9 cellular contexts compared by ENCODE assay signal in the genomic region with DNA sequence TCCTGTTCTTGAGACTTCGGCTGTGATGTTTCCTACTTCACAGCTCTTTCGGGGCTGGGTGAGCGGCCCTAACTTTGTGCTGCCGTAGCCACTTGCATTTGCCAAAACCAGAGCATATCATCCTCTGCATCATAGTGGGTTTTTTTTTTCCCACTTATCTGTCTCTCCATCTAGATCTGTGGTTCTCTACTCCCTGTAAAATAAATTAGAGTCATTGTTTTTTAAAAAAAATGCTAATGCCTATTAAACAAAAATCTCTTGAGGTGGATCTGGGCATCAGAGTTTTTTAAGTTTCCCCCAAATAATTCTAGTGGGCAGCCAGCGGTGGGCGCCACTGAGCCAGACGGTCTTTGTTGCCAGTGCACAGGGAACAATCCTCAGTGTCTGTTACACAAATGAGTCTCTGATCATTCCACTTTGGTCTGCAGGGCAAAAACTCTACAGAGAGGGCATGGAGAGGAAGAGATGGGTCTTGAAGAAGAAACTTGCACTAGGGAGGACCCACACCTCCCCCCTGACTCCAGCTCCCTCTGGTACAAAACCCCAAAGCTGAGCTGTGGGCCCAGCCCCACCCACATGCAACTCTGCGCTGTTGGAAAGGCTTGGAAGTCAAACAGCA.
DNase-seq lines count a peak whose midpoint lies in the region; ATAC-seq, FAIRE-seq and TF ChIP-seq lines count a peak whose summit lies in the region.
"Had no signal": no experiment of that assay in that cellular context is flagged by ENCODE, and none has a peak within 500 bp of the region (broad histone marks: within the 10 kb centered on the region; RNA-seq: fewer than 3 reads in every experiment).

No MANE protein-coding gene starts in this region.

- 64% methylated on average over 8 of the region's 8 CpGs; no CpG with 5 or more reads in 1 of the 2 experiments for WGBS in H1 (ENCODE audit: extremely low coverage in 1 of 2, insufficient coverage in 1 of 2, insufficient read length in 1 of 2, insufficient replicate concordance in 2 of 2, low coverage in 1 of 2, low lambda C conversion rate in 2 of 2, missing lambda C conversion rate in 1 of 2), 2 experiments
- WGBS in sigmoid colon, 2 donors: 79 to 86% methylated on average over 8 of the region's 8 CpGs

- peak overlapping the region; percentile 26; the same call in 1 of the 2 replicates for H2AK5ac ChIP-seq in H1 (ENCODE audit: low read depth, low read length)

- H2BK120ac ChIP-seq in H1 (replicated peaks; ENCODE audit: low read depth, low read length): peak overlapping the region; percentile 80

- H4K5ac ChIP-seq in H1 (ENCODE audit: insufficient read length, low read depth, low read length): peak overlapping the region; percentile 12

- H3K23ac ChIP-seq in H1 (ENCODE audit: insufficient read length): no peak overlapping the region

- peaks cover 3% of the 10 kb centered on the region; the same call in 1 of the 2 replicates for H3K23me2 ChIP-seq in H1 (ENCODE audit: low read depth, low read length)

- H2BK20ac ChIP-seq in H1 (ENCODE audit: low read length): peak overlapping the region; percentile 92; the same call in 1 of the 2 replicates

- H3K27me3 Mint-ChIP-seq in T-cell: no peaks in the 10 kb centered on the region
- peaks cover 7% of the 10 kb centered on the region for H3K27me3 Mint-ChIP-seq in stimulated activated naive CD8-positive, alpha-beta T cell treated with anti-CD3 and anti-CD28 coated beads, Interleukin-15, Interleukin-2, amounts not matched to agents 100 ng/mL and 50 ng/mL, for 24 hours

- H3K36me3 Mint-ChIP-seq in T-cell: peaks cover 2% of the 10 kb centered on the region
- H3K36me3 Mint-ChIP-seq in stimulated activated naive CD8-positive, alpha-beta T cell treated with anti-CD3 and anti-CD28 coated beads, Interleukin-15, Interleukin-2, amounts not matched to agents 100 ng/mL and 50 ng/mL, for 24 hours (ENCODE audit: low read depth): peaks cover 14% of the 10 kb centered on the region

- H3K27ac Mint-ChIP-seq in T-cell: peak overlapping the region; percentile 94 to 96
- H3K27ac Mint-ChIP-seq in stimulated activated naive CD8-positive, alpha-beta T cell treated with anti-CD3 and anti-CD28 coated beads, Interleukin-15, Interleukin-2, amounts not matched to agents 100 ng/mL and 50 ng/mL, for 24 hours: peak overlapping the region; percentile 95

- no peaks in the 10 kb centered on the region for H3K79me2 ChIP-seq in H1 (ENCODE audit: control insufficient read depth in 1 of 2, insufficient read depth in 2 of 2, low read length in 2 of 2)

- no peak overlapping the region for H4K8ac ChIP-seq in H1 (ENCODE audit: extremely low read depth, insufficient read depth, low read length)

- peak; percentile 66 for FAIRE-seq in H1 (lab: Jason Lieb, UNC)

- DNase-seq in SIG-M5 treated with dmso at 0.1 percent for 504 hours (lab: John Stamatoyannopoulos, UW; ENCODE audit: unreplicated experiment) (peak; percentile 10), SIG-M5 (lab: John Stamatoyannopoulos, UW) (no peak), T-cell (peak in 29 of 34 experiments; percentile 10 to 52 (median 37)), H1 (ENCODE audit: low read depth in 1 of 2, low spot score in 2 of 2) (peak in 1 of 2 experiments; percentile 73), coronary artery (ENCODE audit: low spot score) (no peak), sigmoid colon (no peak)
- DNase-seq: hippocampal formation had no signal

- H3K27ac ChIP-seq in H1 (ENCODE audit: low read depth, low read length) (peak overlapping the region; percentile 44; the same call in 1 of the 2 replicates), coronary artery (no peak overlapping the region), sigmoid colon (no peak overlapping the region)

- H2BK15ac ChIP-seq in H1 (ENCODE audit: low read length): peak overlapping the region; percentile 90; the same call in 1 of the 2 replicates

- peak overlapping the region; percentile 97 for H2BK5ac ChIP-seq in H1 (ENCODE audit: low read depth, low read length)

- POLR2A ChIA-PET in T-cell (lab: Charles Lee): interaction anchor here in 1 of 2 donors (0.7 to 0.8 kb wide), 2 partner anchors 27 to 463 kb away, joined by 3 to 7 read pairs; no protein-coding TSS in a partner anchor
- POLR2A ChIA-PET in H1 (lab: Charles Lee; ENCODE audit: partially characterized antibody): interaction anchor here (0.6 to 1.6 kb wide), 2 partner anchors 10 to 49 kb away, joined by 3 to 4 read pairs; no protein-coding TSS in a partner anchor

- no peak overlapping the region; a peak in 1 of 7 replicates for H3K9ac ChIP-seq in H1 (replicated peaks in 1 of 4; ENCODE audit: extremely low read depth in 1 of 4, low read depth in 3 of 4, low read length in 3 of 4)

- H3K4ac ChIP-seq in H1 (replicated peaks; ENCODE audit: insufficient read length, low read depth, low read length): peak overlapping the region; percentile 8

- H3K9me3 Mint-ChIP-seq in T-cell: peaks cover 0 to 2% (median 0%) of the 10 kb centered on the region in 3 donors
- peaks cover 8% of the 10 kb centered on the region for H3K9me3 Mint-ChIP-seq in stimulated activated naive CD8-positive, alpha-beta T cell treated with anti-CD3 and anti-CD28 coated beads, Interleukin-15, Interleukin-2, amounts not matched to agents 100 ng/mL and 50 ng/mL, for 24 hours

- peak overlapping the region; percentile 25; a peak in 2 of 4 replicates for H3K4me2 ChIP-seq in H1 (ENCODE audit: insufficient read depth in 1 of 2, low read depth in 2 of 2, low read length in 2 of 2)

- H3K4me3 Mint-ChIP-seq in T-cell: peak overlapping the region; percentile 37 to 80 (median 50)
- H3K4me3 Mint-ChIP-seq in stimulated activated naive CD8-positive, alpha-beta T cell treated with anti-CD3 and anti-CD28 coated beads, Interleukin-15, Interleukin-2, amounts not matched to agents 100 ng/mL and 50 ng/mL, for 24 hours: peak overlapping the region; percentile 77

- H3K27me3 ChIP-seq in H1 (replicated peaks in 1 of 4; ENCODE audit: control insufficient read depth in 3 of 4, extremely low read depth in 1 of 4, insufficient read depth in 3 of 4, low read length in 3 of 4): no peaks in the 10 kb centered on the region
- no peaks in the 10 kb centered on the region for H3K27me3 ChIP-seq in sigmoid colon

- TF ChIP-seq RAD21 in H1 (IDR thresholded peaks at IDR 0.05 in 1 of 2, conservative IDR thresholded peaks at IDR 0.05 in 1 of 2; ENCODE audit: low read depth in 2 of 2, low read length in 2 of 2): peak; percentile 47 to 64

- no peak overlapping the region for H3K56ac ChIP-seq in H1 (replicated peaks; ENCODE audit: insufficient read length, low read depth, low read length)

- H4K91ac ChIP-seq in H1 (replicated peaks; ENCODE audit: insufficient read length, low read length): peak overlapping the region; percentile 95

- H3K9me3 ChIP-seq in H1 (ENCODE audit: insufficient read depth in 2 of 2, low read depth in 1 of 2, low read length in 1 of 2): no peaks in the 10 kb centered on the region
- H3K9me3 ChIP-seq in sigmoid colon: no peaks in the 10 kb centered on the region

- TF ChIP-seq EP300 in H1 (IDR thresholded peaks at IDR 0.05; ENCODE audit: borderline replicate concordance in 1 of 2, low read depth in 2 of 2, low read length in 2 of 2) (no peak), sigmoid colon (IDR thresholded peaks at IDR 0.05) (no peak)

- no peak overlapping the region for H3K14ac ChIP-seq in H1 (ENCODE audit: insufficient read length)

- H3K36me3 ChIP-seq in H1 (ENCODE audit: control insufficient read depth in 2 of 4, insufficient read depth in 4 of 4, low read length in 3 of 4) (no peaks in the 10 kb centered on the region), sigmoid colon (no peaks in the 10 kb centered on the region)

- H3K79me1 ChIP-seq in H1 (ENCODE audit: low read depth, low read length): no peaks in the 10 kb centered on the region

- intact Hi-C loops in sigmoid colon (cut with DNase I): no loop called here

- peak overlapping the region; percentile 84 for H3K18ac ChIP-seq in H1 (ENCODE audit: extremely low read depth, low read length)

- H3K4me1 ChIP-seq in H1 (replicated peaks in 1 of 4; ENCODE audit: control insufficient read depth in 3 of 4, insufficient read depth in 4 of 4, low read length in 3 of 4) (peaks cover 14 to 22% (median 19%) of the 10 kb centered on the region in 4 experiments), sigmoid colon (peaks cover 0 to 10% (median 4%) of the 10 kb centered on the region in 4 donors)

- no peaks in the 10 kb centered on the region for H4K20me1 ChIP-seq in H1 (replicated peaks in 1 of 2; ENCODE audit: control insufficient read depth in 1 of 2, insufficient read depth in 2 of 2, low read length in 2 of 2)

- peaks cover 75 to 88% (median 80%) of the 10 kb centered on the region in 3 donors for H3K4me1 Mint-ChIP-seq in T-cell
- H3K4me1 Mint-ChIP-seq in stimulated activated naive CD8-positive, alpha-beta T cell treated with anti-CD3 and anti-CD28 coated beads, Interleukin-15, Interleukin-2, amounts not matched to agents 100 ng/mL and 50 ng/mL, for 24 hours (ENCODE audit: low read depth): peaks cover 79% of the 10 kb centered on the region

- H3K4me3 ChIP-seq in H1 (ENCODE audit: extremely low read depth in 1 of 4, insufficient read depth in 2 of 4, low read depth in 3 of 4, low read length in 4 of 4) (peak overlapping the region in 2 of 4 experiments; percentile 5 to 7; a peak in 2 of 8 replicates), coronary artery (no peak overlapping the region), sigmoid colon (no peak overlapping the region)

- H2AFZ ChIP-seq in H1 (ENCODE audit: low read length): no peak overlapping the region

- H2BK12ac ChIP-seq in H1 (ENCODE audit: low read depth, low read length): peak overlapping the region; percentile 95

- TF ChIP-seq CTCF in H1 (IDR thresholded peaks at IDR 0.05; ENCODE audit: control extremely low read depth in 1 of 3, insufficient read depth in 1 of 3, low read depth in 1 of 3, low read length in 3 of 3) (peak; percentile 59 to 77 (median 71)), coronary artery (IDR thresholded peaks at IDR 0.05) (no peak), sigmoid colon (IDR thresholded peaks at IDR 0.05) (no peak)

- no peak for TF ChIP-seq POLR2A in H1 (IDR thresholded peaks at IDR 0.05; ENCODE audit: control extremely low read depth in 1 of 2, low read depth in 2 of 2, low read length in 2 of 2)
- TF ChIP-seq POLR2A in sigmoid colon (IDR thresholded peaks at IDR 0.05): no peak

- CTCF ChIA-PET in T-cell (lab: Charles Lee): interaction anchor here in 1 of 2 donors (0.6 to 1.3 kb wide), 3 partner anchors 25 to 348 kb away, joined by 3 to 6 read pairs (median 6); no protein-coding TSS in a partner anchor
- CTCF ChIA-PET in H1 (lab: Charles Lee; ENCODE audit: partially characterized antibody): interaction anchor here (0.7 to 4.6 kb wide), 29 partner anchors 10 to 427 kb away, joined by 3 to 39 read pairs (median 5); no protein-coding TSS in a partner anchor

- ATAC-seq in T-cell (replicated peaks in 1 of 4) (peak in 1 of 4 experiments; percentile 29), HG03175 (IDR thresholded peaks at IDR 0.05; ENCODE audit: unreplicated experiment) (no peak)

Comparison
In these comparisons a context has a peak if more than half of its experiments do, and no peak if none do; other contexts are left out.
1. DNase-seq: peak in SIG-M5 treated with dmso at 0.1 percent for 504 hours (single experiment) and T-cell (29 of 34); none in SIG-M5 (single experiment), coronary artery (single experiment) and sigmoid colon (single experiment).
2. CTCF ChIP-seq: peak in H1 (3 of 3); none in coronary artery (single experiment) and sigmoid colon (0 of 4).